Comparison of ENCODE assay signal across 8 cellular contexts in the genomic region with DNA sequence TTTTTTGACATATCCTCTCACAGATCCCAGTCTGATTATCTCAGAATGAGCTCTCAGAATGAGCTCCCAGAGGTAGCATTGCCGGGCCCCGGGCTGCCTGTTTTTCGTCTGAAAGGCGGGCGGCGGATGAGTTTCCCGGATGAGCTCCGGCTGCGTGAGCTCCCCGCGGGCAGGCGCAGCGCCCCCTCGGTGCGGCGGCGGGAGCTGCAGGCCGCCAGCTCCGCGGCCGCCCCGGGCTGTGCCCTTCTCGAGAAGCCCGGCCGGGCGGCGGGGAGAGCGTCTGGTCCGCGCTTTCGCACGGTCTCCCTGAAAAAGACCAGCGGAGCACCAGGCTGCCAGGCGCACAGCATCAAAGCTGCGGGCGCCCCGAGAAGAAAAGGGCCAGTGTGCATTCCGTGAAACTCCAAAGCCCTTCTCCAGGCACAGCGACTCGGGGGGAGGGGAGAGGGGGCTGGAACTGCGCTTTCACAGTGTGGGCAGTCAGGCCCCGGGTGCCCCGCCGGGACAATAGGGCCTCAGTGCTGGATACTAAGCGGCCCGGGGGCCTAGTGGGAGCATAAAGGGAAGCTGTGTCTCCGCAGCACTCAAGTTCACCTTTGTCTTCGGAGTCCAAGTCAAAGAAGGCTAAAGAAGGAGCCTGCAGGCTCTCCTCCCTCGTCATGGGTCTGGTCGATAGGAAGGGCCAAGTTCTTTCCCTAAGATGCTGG. TPM values are rescaled to one million over a fixed set of nuclear protein-coding genes. Genes with fewer than 3 reads are reported as not detected.
DNase-seq lines count a peak whose midpoint lies in the region; ATAC-seq lines count a peak whose summit lies in the region.

No MANE protein-coding gene starts in this region.

- no peak overlapping the region for H3K27ac Mint-ChIP-seq in activated CD4-positive, alpha-beta T cell treated with anti-CD3 and anti-CD28 coated beads for 36 hours

- intact Hi-C loops in activated CD4-positive, alpha-beta T cell treated with anti-CD3 and anti-CD28 coated beads for 36 hours (cut with DNase I, micrococcal nuclease), result loop anchor here in 1 of 2 experiments (1.0 to 2.0 kb wide), 4 partner anchors 71 to 446 kb away; partner anchors contain the start of genes EID1 and SECISBP2L

- peaks cover 2% of the 10 kb centered on the region for H3K4me1 Mint-ChIP-seq in activated CD4-positive, alpha-beta T cell treated with anti-CD3 and anti-CD28 coated beads for 36 hours

- peak overlapping the region; percentile 94 for H3K27ac ChIP-seq in cingulate gyrus (ENCODE audit: low read depth, low read length)

- in situ Hi-C loops in ACHN (cut with HindIII; ENCODE audit: low pct_ligation_motif_present, low pct_unique_long_range_greater_than_20kb, low sequenced_read_pairs), result no loop called here

- peak overlapping the region; percentile 46 for H3K4me3 Mint-ChIP-seq in activated CD4-positive, alpha-beta T cell treated with anti-CD3 and anti-CD28 coated beads for 36 hours

- ATAC-seq in GM18861 (IDR thresholded peaks at IDR 0.05; ENCODE audit: unreplicated experiment), result peak; percentile 91
- ATAC-seq in HG03108 (IDR thresholded peaks at IDR 0.05; ENCODE audit: unreplicated experiment), result peak; percentile 94
- peak; percentile 98 for ATAC-seq in activated CD4-positive, alpha-beta T cell treated with anti-CD3 and anti-CD28 coated beads for 36 hours

- POLR2A ChIA-PET in activated CD4-positive, alpha-beta T cell treated with anti-CD3 and anti-CD28 coated beads for 36 hours (lab: Charles Lee), result interaction anchor here (0.9 to 1.0 kb wide), 3 partner anchors 10 to 114 kb away, joined by 3 to 4 read pairs (median 3); no protein-coding TSS in a partner anchor

- peaks cover 12% of the 10 kb centered on the region for H3K27me3 Mint-ChIP-seq in activated CD4-positive, alpha-beta T cell treated with anti-CD3 and anti-CD28 coated beads for 36 hours

- DNase-seq in ACHN (peak; percentile 79), NCI-H226 (peak; percentile 73), left kidney (ENCODE audit: low read depth, low spot score) (peak; percentile 95)
- DNase-seq in activated CD4-positive, alpha-beta T cell treated with anti-CD3 and anti-CD28 coated beads for 36 hours, result peak; percentile 89
- DNase-seq in stimulated activated CD4-positive, alpha-beta T cell treated with anti-CD3 and anti-CD28 coated beads, Interleukin-1b, Interleukin-23, amount 100 ng/mL, for 4 hours (ENCODE audit: low read depth in 2 of 2), result peak; percentile 48 to 72

- H3K36me3 Mint-ChIP-seq in activated CD4-positive, alpha-beta T cell treated with anti-CD3 and anti-CD28 coated beads for 36 hours (ENCODE audit: low read depth), result no peaks in the 10 kb centered on the region

- H3K9me3 Mint-ChIP-seq in activated CD4-positive, alpha-beta T cell treated with anti-CD3 and anti-CD28 coated beads for 36 hours (ENCODE audit: low read depth), result no peaks in the 10 kb centered on the region

- CTCF ChIA-PET in activated CD4-positive, alpha-beta T cell treated with anti-CD3 and anti-CD28 coated beads for 36 hours (lab: Charles Lee), result interaction anchor here (0.6 to 7.3 kb wide), 44 partner anchors 8 to 506 kb away, joined by 3 to 76 read pairs (median 4); partner anchors contain the start of genes CEP152, EID1, FGF7 and SECISBP2L

RNA-seq across cellular contexts. Expression of gene SHC4, which starts 12.1 kb away (rescaled TPM):
- 1 to 10 TPM; 1.4 TPM for total RNA-seq in activated CD4-positive, alpha-beta T cell treated with anti-CD3 and anti-CD28 coated beads for 36 hours

Comparison
In these comparisons a context has a peak if more than half of its experiments do, and no peak if none do; other contexts are left out.
1. Peak in every context shown above with its lines: DNase-seq, ATAC-seq and H3K27ac ChIP-seq.